Comparison of ENCODE assay signal across 10 cellular contexts in the genomic region with DNA sequence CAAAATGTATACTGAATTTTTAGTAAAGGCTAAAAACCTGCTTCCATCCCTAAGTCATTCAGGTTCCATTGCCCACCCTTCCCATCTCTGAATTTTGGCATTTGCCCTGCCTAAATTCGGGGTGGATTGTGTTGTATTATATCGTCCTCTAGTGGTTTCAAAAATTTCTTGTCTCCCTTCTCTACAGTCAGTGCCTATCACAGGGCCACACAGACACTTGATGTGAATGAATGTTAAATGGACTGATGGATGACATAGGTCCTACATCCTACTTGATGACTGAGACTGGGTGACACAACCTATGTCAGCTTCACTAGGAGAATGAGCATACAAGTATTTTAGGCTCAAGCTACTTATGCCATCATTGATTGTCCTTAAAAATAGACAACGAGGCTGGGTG. TPM values are rescaled to one million over a fixed set of nuclear protein-coding genes. Genes with fewer than 3 reads are reported as not detected.
DNase-seq lines count a peak whose midpoint lies in the region; ATAC-seq and TF ChIP-seq lines count a peak whose summit lies in the region.
"Had no signal": no experiment of that assay in that cellular context is flagged by ENCODE, and none has a peak within 500 bp of the region (broad histone marks: within the 10 kb centered on the region; RNA-seq: fewer than 3 reads in every experiment).

No MANE protein-coding gene starts in this region.

- 36% methylated on average over 3 of the region's 3 CpGs for WGBS in esophagus squamous epithelium, 2 donors

- TF ChIP-seq POLR2A in esophagus squamous epithelium (IDR thresholded peaks at IDR 0.05): no peak

- H3K4me1 ChIP-seq in cardiac muscle cell (ENCODE audit: low read depth) (no peaks in the 10 kb centered on the region), upper lobe of right lung (peaks cover 5% of the 10 kb centered on the region), esophagus squamous epithelium (peaks cover 0 to 6% (median 0%) of the 10 kb centered on the region in 3 donors)

- peak; percentile 34 for TF ChIP-seq CTCF in cardiac muscle cell (IDR thresholded peaks at IDR 0.05; ENCODE audit: low read depth, low read length)
- peak; percentile 59 for TF ChIP-seq CTCF in fibroblast of mammary gland (conservative IDR thresholded peaks at IDR 0.05; ENCODE audit: control insufficient read depth, insufficient read depth, low read depth, low read length)
- TF ChIP-seq CTCF in upper lobe of right lung (IDR thresholded peaks at IDR 0.05): peak; percentile 31
- TF ChIP-seq CTCF in esophagus squamous epithelium (IDR thresholded peaks at IDR 0.05): peak in 3 of 6 experiments; percentile 15 to 38 (median 32)

- intact Hi-C loops in cardiac septum (cut with DNase I): no loop called here
- intact Hi-C loops in upper lobe of right lung (cut with DNase I): no loop called here
- intact Hi-C loops in esophagus squamous epithelium (cut with DNase I): no loop called here

- H3K36me3 ChIP-seq in cardiac muscle cell (no peaks in the 10 kb centered on the region), upper lobe of right lung (no peaks in the 10 kb centered on the region), esophagus squamous epithelium (no peaks in the 10 kb centered on the region)

- no peaks in the 10 kb centered on the region for H3K9me3 ChIP-seq in cardiac muscle cell (ENCODE audit: low read depth)
- no peaks in the 10 kb centered on the region for H3K9me3 ChIP-seq in upper lobe of right lung
- H3K9me3 ChIP-seq in esophagus squamous epithelium: no peaks in the 10 kb centered on the region

- H3K27me3 ChIP-seq in cardiac muscle cell (no peaks in the 10 kb centered on the region), upper lobe of right lung (no peaks in the 10 kb centered on the region), esophagus squamous epithelium (no peaks in the 10 kb centered on the region)

- H3K4me3 ChIP-seq in cardiac muscle cell: no peak overlapping the region
- H3K4me3 ChIP-seq in fibroblast of mammary gland (ENCODE audit: control insufficient read depth, low read depth, low read length): no peak overlapping the region
- no peak overlapping the region for H3K4me3 ChIP-seq in upper lobe of right lung
- no peak overlapping the region for H3K4me3 ChIP-seq in esophagus squamous epithelium

- ATAC-seq in upper lobe of right lung: peak; percentile 21

- DNase-seq in cardiac muscle cell (ENCODE audit: low read depth in 1 of 2, low spot score in 1 of 2): peak; percentile 4 to 5
- no peak for DNase-seq in cardiac septum (ENCODE audit: low spot score)
- DNase-seq in RKO (ENCODE audit: low spot score): peak; percentile 64
- DNase-seq in fibroblast of mammary gland (ENCODE audit: low read depth): peak; percentile 19
- DNase-seq in upper lobe of right lung: no peak
- DNase-seq in NOMO-1 (lab: John Stamatoyannopoulos, UW; ENCODE audit: unreplicated experiment in 2 of 2): no peak
- DNase-seq in esophagus squamous epithelium (lab: John Stamatoyannopoulos, UW): no peak
- DNase-seq in COLO829 (ENCODE audit: low spot score): no peak
- DNase-seq: GOT3; stimulated activated CD8-positive, alpha-beta memory T cell treated with anti-CD3 and anti-CD28 coated beads, Interleukin-4, amount 100 ng/mL, for 48 hours had no signal

- H3K27ac ChIP-seq in cardiac muscle cell (no peak overlapping the region), upper lobe of right lung (no peak overlapping the region), esophagus squamous epithelium (no peak overlapping the region)

RNA-seq across cellular contexts. Expression of a gene that starts 45.6 kb away (rescaled TPM):
- total RNA-seq in cardiac muscle cell (39.0 and 41.2 TPM in 2 replicates), cardiac septum (40.7 TPM), upper lobe of right lung (58.1 TPM), esophagus squamous epithelium (10 to 100 TPM; 19.4 to 43.5 (median 37.9) TPM)
- 45.5 and 54.3 TPM in 2 replicates for polyA plus RNA-seq in cardiac muscle cell

Comparison
In these comparisons a context has a peak if more than half of its experiments do, and no peak if none do; other contexts are left out.
1. DNase-seq: peak in cardiac muscle cell (2 of 2), RKO (single experiment) and fibroblast of mammary gland (single experiment); none in cardiac septum (single experiment), upper lobe of right lung (single experiment), NOMO-1 (0 of 2), esophagus squamous epithelium (single experiment) and COLO829 (single experiment).